In genomic region chr14:98138666-98139065, GRCh38 we compare ENCODE assay signal across 8 cellular contexts.
DNase-seq lines count a peak whose midpoint lies in the region; ATAC-seq, FAIRE-seq and TF ChIP-seq lines count a peak whose summit lies in the region.

No MANE protein-coding gene starts in this region.

- no peaks in the 10 kb centered on the region for H3K4me1 ChIP-seq in A549
- peaks cover 0 to 13% of the 10 kb centered on the region in 2 donors for H3K4me1 ChIP-seq in neuronal stem cell (ENCODE audit: control insufficient read depth in 2 of 2, insufficient read depth in 1 of 2, low read depth in 1 of 2, low read length in 2 of 2)

- WGBS in A549 (ENCODE audit: missing lambda C conversion rate), result 2% methylated on average over 6 of the region's 6 CpGs
- no CpG with 5 or more reads among the region's 6 CpGs for WGBS in neuronal stem cell (ENCODE audit: extremely low coverage in 2 of 2, insufficient read length in 2 of 2, insufficient replicate concordance in 1 of 2), 2 donors

- H3K36me3 Mint-ChIP-seq in HFFc6 (ENCODE audit: low read depth), result no peaks in the 10 kb centered on the region
- peaks cover 12% of the 10 kb centered on the region for H3K36me3 Mint-ChIP-seq in central memory CD8-positive, alpha-beta T cell (ENCODE audit: insufficient read depth)

- H3K4me2 ChIP-seq in A549, result 0 out of 3 replicates have a peak overlapping the region, but pooled peaks have one; percentile 25
- no peak overlapping the region for H3K4me2 ChIP-seq in neuronal stem cell (ENCODE audit: insufficient read depth, low read length, poor library complexity, severe bottlenecking)

- H3K4me3 Mint-ChIP-seq in HFFc6, result no peak overlapping the region
- peak overlapping the region; percentile 63 for H3K4me3 Mint-ChIP-seq in central memory CD8-positive, alpha-beta T cell

- no peak overlapping the region for H4K91ac ChIP-seq in neuronal stem cell (ENCODE audit: low read depth, low read length, poor library complexity)

- H3K27me3 ChIP-seq in neuronal stem cell (ENCODE audit: control insufficient read depth in 3 of 3, insufficient read depth in 3 of 3, low read depth in 1 of 3, low read length in 3 of 3), result peaks cover 0 to 17% (median 0%) of the 10 kb centered on the region in 3 experiments

- no peak overlapping the region for H2AFZ ChIP-seq in neuronal stem cell (ENCODE audit: low read length)

- H3K27ac Mint-ChIP-seq in HFFc6, result no peak overlapping the region
- H3K27ac Mint-ChIP-seq in central memory CD8-positive, alpha-beta T cell (ENCODE audit: low read depth), result peak overlapping the region; percentile 92

- H3K18ac ChIP-seq in neuronal stem cell (ENCODE audit: low read length), result no peak overlapping the region

- H3K27ac ChIP-seq in A549 (no peak overlapping the region), neuronal stem cell (replicated peaks; ENCODE audit: low read length) (no peak overlapping the region)

- H3K9me3 ChIP-seq in A549 (no peaks in the 10 kb centered on the region), neuronal stem cell (replicated peaks in 1 of 2; ENCODE audit: control insufficient read depth in 2 of 2, insufficient read depth in 1 of 2, low read depth in 1 of 2, low read length in 2 of 2) (peaks cover 0 to 2% of the 10 kb centered on the region in 2 donors)

- no peak overlapping the region for H4K8ac ChIP-seq in neuronal stem cell (ENCODE audit: low read depth, low read length)

- H3K23ac ChIP-seq in neuronal stem cell (ENCODE audit: low read depth, low read length, poor library complexity), result no peak overlapping the region

- FAIRE-seq in A549 (lab: Jason Lieb, UNC), result no peak

- no peak overlapping the region for H3K4ac ChIP-seq in neuronal stem cell (ENCODE audit: low read length)

- no peaks in the 10 kb centered on the region for H3K36me3 ChIP-seq in neuronal stem cell (replicated peaks in 1 of 2; ENCODE audit: control insufficient read depth in 2 of 2, insufficient read depth in 2 of 2, low read length in 2 of 2)

- no peak overlapping the region for H2BK5ac ChIP-seq in neuronal stem cell (ENCODE audit: low read length)

- DNase-seq in A549 (ENCODE audit: low read depth in 1 of 2, low spot score in 1 of 2) (peak; percentile 13 to 30), HFFc6 (no peak), neuronal stem cell (ENCODE audit: low spot score) (peak; percentile 43), SIG-M5 treated with dmso at 0.1 percent for 504 hours (lab: John Stamatoyannopoulos, UW; ENCODE audit: unreplicated experiment) (no peak), cerebellar cortex (ENCODE audit: low spot score) (no peak), hippocampal formation (lab: John Stamatoyannopoulos, UW) (no peak)
- peak; percentile 42 for DNase-seq in activated CD4-positive, CD25-positive, alpha-beta regulatory T cell treated with anti-CD3 and anti-CD28 coated beads, Interleukin-2, amount 50 U/mL, for 16 hours (ENCODE audit: low read depth, low spot score)
- DNase-seq in central memory CD8-positive, alpha-beta T cell (ENCODE audit: low spot score in 2 of 2), result peak; percentile 41 to 61

- H2AK5ac ChIP-seq in neuronal stem cell (ENCODE audit: low read depth, low read length), result no peak overlapping the region

- H2BK12ac ChIP-seq in neuronal stem cell (ENCODE audit: low read length), result no peak overlapping the region

- POLR2A ChIA-PET in A549 (lab: Yijun Ruan, JAX), result no interaction called here

- H3K14ac ChIP-seq in neuronal stem cell (ENCODE audit: low read length), result no peak overlapping the region

- CTCF ChIA-PET in A549 (lab: Yijun Ruan, JAX), result interaction anchor here (0.8 to 4.9 kb wide), 6 partner anchors 9 to 1254 kb away, joined by 3 to 28 read pairs (median 3); no protein-coding TSS in a partner anchor

- H3K4me3 ChIP-seq in A549 (no peak overlapping the region), neuronal stem cell (ENCODE audit: low read length in 2 of 2) (no peak overlapping the region)

- no peaks in the 10 kb centered on the region for H3K4me1 Mint-ChIP-seq in HFFc6 (ENCODE audit: low read depth)
- peaks cover 80% of the 10 kb centered on the region for H3K4me1 Mint-ChIP-seq in central memory CD8-positive, alpha-beta T cell

- H3K9ac ChIP-seq in neuronal stem cell (ENCODE audit: low read depth, low read length, poor library complexity), result no peak overlapping the region

- no peak for TF ChIP-seq EP300 in A549 (IDR thresholded peaks at IDR 0.05)

- no peak overlapping the region for H2BK15ac ChIP-seq in neuronal stem cell (ENCODE audit: low read length)

- ATAC-seq in A549, result peak in 1 of 2 experiments; percentile 78; a peak in 4 of 6 replicates
- ATAC-seq in central memory CD8-positive, alpha-beta T cell (replicated peaks; ENCODE audit: extremely low read depth, poor library complexity, severe bottlenecking), result peak; percentile 57

- H3K9me3 Mint-ChIP-seq in HFFc6, result peaks cover 39% of the 10 kb centered on the region
- no peaks in the 10 kb centered on the region for H3K9me3 Mint-ChIP-seq in central memory CD8-positive, alpha-beta T cell

- no peak overlapping the region for H2BK120ac ChIP-seq in neuronal stem cell (ENCODE audit: low read depth, low read length)

- TF ChIP-seq POLR2A in A549 (IDR thresholded peaks at IDR 0.05; ENCODE audit: low read length), result no peak

- peak; percentile 50 to 67 for TF ChIP-seq RAD21 in A549 (conservative IDR thresholded peaks at IDR 0.05 in 1 of 2, IDR thresholded peaks at IDR 0.05 in 1 of 2)

- TF ChIP-seq CTCF in A549 (IDR thresholded peaks at IDR 0.05) (peak; percentile 50), HFFc6 (IDR thresholded peaks at IDR 0.05) (peak; percentile 52; the same call in 1 of the 2 replicates)

- no peaks in the 10 kb centered on the region for H3K27me3 Mint-ChIP-seq in HFFc6 (ENCODE audit: insufficient read depth)
- no peaks in the 10 kb centered on the region for H3K27me3 Mint-ChIP-seq in central memory CD8-positive, alpha-beta T cell

- no peaks in the 10 kb centered on the region for H3K79me1 ChIP-seq in neuronal stem cell (ENCODE audit: low read depth, low read length)

TF ChIP-seq in A549, 52 proteins besides CTCF, POLR2A, EP300 and RAD21:
- TF ChIP-seq HES2 (IDR thresholded peaks at IDR 0.05) (no peak), SMC3 (IDR thresholded peaks at IDR 0.05) (peak; percentile 42; the same call in 2 of the 3 replicates)

Comparison
In these comparisons a context has a peak if more than half of its experiments do, and no peak if none do; other contexts are left out.
1. DNase-seq: peak in A549 (2 of 2), activated CD4-positive, CD25-positive, alpha-beta regulatory T cell treated with anti-CD3 and anti-CD28 coated beads, Interleukin-2, amount 50 U/mL, for 16 hours (single experiment), central memory CD8-positive, alpha-beta T cell (2 of 2) and neuronal stem cell (single experiment); none in HFFc6 (single experiment), SIG-M5 treated with dmso at 0.1 percent for 504 hours (single experiment), cerebellar cortex (single experiment) and hippocampal formation (0 of 2).